ENCODE assay signal across 19 cellular contexts in the genomic region with DNA sequence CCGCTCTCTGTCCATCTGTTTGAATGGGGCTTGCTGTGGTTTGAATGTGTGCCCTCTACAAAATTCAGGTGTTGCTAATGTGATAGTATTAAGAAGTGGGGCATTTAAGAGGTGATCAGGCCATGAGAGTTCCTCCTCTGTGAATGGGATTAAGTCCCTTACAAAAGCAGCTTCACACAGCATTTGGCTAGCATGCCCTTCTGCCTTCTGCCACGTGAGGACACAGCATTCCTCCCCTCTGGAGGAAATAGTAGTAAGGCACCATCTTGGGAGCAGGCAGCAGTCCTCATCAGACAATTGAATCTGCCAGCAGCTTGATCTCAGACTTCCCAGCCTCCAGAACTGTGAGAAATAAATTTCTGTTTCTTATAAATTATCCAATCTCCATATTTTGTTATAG.
"Had no signal": no experiment of that assay in that cellular context is flagged by ENCODE, and none has a peak within 500 bp of the region (broad histone marks: within the 10 kb centered on the region; RNA-seq: fewer than 3 reads in every experiment).

No MANE protein-coding gene starts in this region.

- DNase-seq: activated CD4-positive, alpha-beta T cell treated with anti-CD3 and anti-CD28 coated beads, Interleukin-2, amount 10 ng/mL, durations not matched to agents 7 days and 5 days; activated CD4-positive, CD25-positive, alpha-beta regulatory T cell treated with anti-CD3 and anti-CD28 coated beads, Interleukin-2, amount 50 U/mL, for 72 hours; activated CD8-positive, alpha-beta T cell treated with anti-CD3 and anti-CD28 coated beads for 36 hours; activated gamma-delta T cell; activated naive CD4-positive, alpha-beta T cell treated with anti-CD3 and anti-CD28 coated beads, Interleukin-2, amount 50 U/mL, for 16 hours; activated naive CD8-positive, alpha-beta T cell treated with anti-CD3 and anti-CD28 coated beads, Interleukin-2, amount 50 U/mL, for 24 hours; caudate nucleus; effector CD4-positive, alpha-beta T cell; foreskin melanocyte; immature natural killer cell; midbrain; stimulated activated CD4-positive, alpha-beta T cell treated with anti-CD3 and anti-CD28 coated beads, Interleukin-2, amount 100 ng/mL, for 48 hours; stimulated activated CD8-positive, alpha-beta memory T cell treated with anti-CD3 and anti-CD28 coated beads, Interleukin-4, amount 100 ng/mL, for 48 hours; stimulated activated naive B cell treated with anti-CD40 and anti-IgM and Interleukin-4, amounts not matched to agents 10 μg/mL and 1 μg/mL and 100 μg/mL, for 72 hours; transverse colon had no signal

- H3K36me3 Mint-ChIP-seq: stimulated activated naive B cell treated with anti-CD40 and anti-IgM and Interleukin-4, amounts not matched to agents 10 μg/mL and 1 μg/mL and 100 μg/mL, for 72 hours had no signal

- H3K4me3 ChIP-seq: prostate gland, transverse colon had no signal

- H3K36me3 ChIP-seq: prostate gland, transverse colon had no signal

- H3K27me3 Mint-ChIP-seq: activated CD8-positive, alpha-beta T cell treated with anti-CD3 and anti-CD28 coated beads for 36 hours; activated naive CD8-positive, alpha-beta T cell treated with anti-CD3 and anti-CD28 coated beads, Interleukin-2, amount 50 U/mL, for 24 hours; stimulated activated naive B cell treated with anti-CD40 and anti-IgM and Interleukin-4, amounts not matched to agents 10 μg/mL and 1 μg/mL and 100 μg/mL, for 72 hours had no signal

- H3K27me3 ChIP-seq: transverse colon had no signal

- H3K4me1 ChIP-seq: prostate gland had no signal

- ATAC-seq: activated CD8-positive, alpha-beta T cell treated with anti-CD3 and anti-CD28 coated beads for 36 hours; activated naive CD8-positive, alpha-beta T cell treated with anti-CD3 and anti-CD28 coated beads, Interleukin-2, amount 50 U/mL, for 24 hours; left lobe of liver; stimulated activated naive B cell treated with anti-CD40 and anti-IgM and Interleukin-4, amounts not matched to agents 10 μg/mL and 1 μg/mL and 100 μg/mL, for 72 hours had no signal

- H3K27ac ChIP-seq: prostate gland, transverse colon had no signal

- H3K27ac Mint-ChIP-seq: activated CD4-positive, alpha-beta T cell treated with anti-CD3 and anti-CD28 coated beads, Interleukin-2, amount 10 ng/mL, durations not matched to agents 7 days and 5 days; activated CD8-positive, alpha-beta T cell treated with anti-CD3 and anti-CD28 coated beads for 36 hours; activated naive CD8-positive, alpha-beta T cell treated with anti-CD3 and anti-CD28 coated beads, Interleukin-2, amount 50 U/mL, for 24 hours; activated T-helper 1 cell treated with anti-CD3 and anti-CD28 coated beads, Interleukin-12 subunit alpha, Interleukin-12 subunit beta, Interleukin-2, Interleukin-4 antibody, amounts not matched to agents 30 ng/mL and 10 ng/mL and 1 ng/mL, durations not matched to agents 14 hours and 24 hours and 36 hours; dendritic cell treated with granulocyte-macrophage colony-stimulating factor and Interleukin-4, amounts not matched to agents 40 ng/mL and 50 ng/mL, for 4 days; immature natural killer cell; stimulated activated naive B cell treated with anti-CD40 and anti-IgM and Interleukin-4, amounts not matched to agents 10 μg/mL and 1 μg/mL and 100 μg/mL, for 72 hours had no signal

- H3K9me3 ChIP-seq: prostate gland, transverse colon had no signal

- H3K4me1 Mint-ChIP-seq: activated CD4-positive, alpha-beta T cell treated with anti-CD3 and anti-CD28 coated beads, Interleukin-2, amount 10 ng/mL, durations not matched to agents 7 days and 5 days; immature natural killer cell had no signal

- H3K9me3 Mint-ChIP-seq: activated CD4-positive, alpha-beta T cell treated with anti-CD3 and anti-CD28 coated beads, Interleukin-2, amount 10 ng/mL, durations not matched to agents 7 days and 5 days; activated CD8-positive, alpha-beta T cell treated with anti-CD3 and anti-CD28 coated beads for 36 hours; activated naive CD8-positive, alpha-beta T cell treated with anti-CD3 and anti-CD28 coated beads, Interleukin-2, amount 50 U/mL, for 24 hours; activated T-helper 1 cell treated with anti-CD3 and anti-CD28 coated beads, Interleukin-12 subunit alpha, Interleukin-12 subunit beta, Interleukin-2, Interleukin-4 antibody, amounts not matched to agents 30 ng/mL and 10 ng/mL and 1 ng/mL, durations not matched to agents 14 hours and 24 hours and 36 hours; dendritic cell treated with granulocyte-macrophage colony-stimulating factor and Interleukin-4, amounts not matched to agents 40 ng/mL and 50 ng/mL, for 4 days; stimulated activated naive B cell treated with anti-CD40 and anti-IgM and Interleukin-4, amounts not matched to agents 10 μg/mL and 1 μg/mL and 100 μg/mL, for 72 hours had no signal

- H3K4me3 Mint-ChIP-seq: activated CD4-positive, alpha-beta T cell treated with anti-CD3 and anti-CD28 coated beads, Interleukin-2, amount 10 ng/mL, durations not matched to agents 7 days and 5 days; activated CD8-positive, alpha-beta T cell treated with anti-CD3 and anti-CD28 coated beads for 36 hours; activated naive CD8-positive, alpha-beta T cell treated with anti-CD3 and anti-CD28 coated beads, Interleukin-2, amount 50 U/mL, for 24 hours; activated T-helper 1 cell treated with anti-CD3 and anti-CD28 coated beads, Interleukin-12 subunit alpha, Interleukin-12 subunit beta, Interleukin-2, Interleukin-4 antibody, amounts not matched to agents 30 ng/mL and 10 ng/mL and 1 ng/mL, durations not matched to agents 14 hours and 24 hours and 36 hours; dendritic cell treated with granulocyte-macrophage colony-stimulating factor and Interleukin-4, amounts not matched to agents 40 ng/mL and 50 ng/mL, for 4 days; immature natural killer cell; stimulated activated naive B cell treated with anti-CD40 and anti-IgM and Interleukin-4, amounts not matched to agents 10 μg/mL and 1 μg/mL and 100 μg/mL, for 72 hours had no signal
